In genomic region chr22:46084943-46085830, GRCh38 we compare ENCODE assay signal across 10 cellular contexts.
DNase-seq lines count a peak whose midpoint lies in the region; ATAC-seq, FAIRE-seq and TF ChIP-seq lines count a peak whose summit lies in the region.
"Had no signal": no experiment of that assay in that cellular context is flagged by ENCODE, and none has a peak within 500 bp of the region (broad histone marks: within the 10 kb centered on the region; RNA-seq: fewer than 3 reads in every experiment).

No MANE protein-coding gene starts in this region.

- POLR2A ChIA-PET in A549 (lab: Yijun Ruan, JAX) (interaction anchor here (0.6 to 2.2 kb wide), 2 partner anchors 16 to 22 kb away, joined by 5 read pairs; no protein-coding TSS in a partner anchor), H1 (lab: Charles Lee; ENCODE audit: partially characterized antibody) (no interaction called here)

- no peak overlapping the region for H2BK15ac ChIP-seq in H1 (ENCODE audit: low read length)

- H2BK12ac ChIP-seq in H1 (ENCODE audit: low read depth, low read length): no peak overlapping the region

- H3K79me2 ChIP-seq in H1 (ENCODE audit: control insufficient read depth in 1 of 2, insufficient read depth in 2 of 2, low read length in 2 of 2): peaks cover 0 to 38% of the 10 kb centered on the region in 2 experiments; a peak in 2 of 4 replicates

- no peak overlapping the region for H4K5ac ChIP-seq in H1 (ENCODE audit: insufficient read length, low read depth, low read length)

- TF ChIP-seq CTCF in A549 (IDR thresholded peaks at IDR 0.05) (no peak), H1 (IDR thresholded peaks at IDR 0.05; ENCODE audit: control extremely low read depth in 1 of 3, insufficient read depth in 1 of 3, low read depth in 1 of 3, low read length in 3 of 3) (no peak), WERI-Rb-1 (IDR thresholded peaks at IDR 0.05; ENCODE audit: low read depth, low read length) (no peak)

- H3K23me2 ChIP-seq in H1 (ENCODE audit: low read depth, low read length): no peaks in the 10 kb centered on the region

- H2AK5ac ChIP-seq in H1 (ENCODE audit: low read depth, low read length): no peak overlapping the region

- DNase-seq in A549 (ENCODE audit: low read depth in 1 of 2, low spot score in 1 of 2) (peak in 1 of 2 experiments; percentile 79), NCI-H2196 (lab: John Stamatoyannopoulos, UW; ENCODE audit: unreplicated experiment) (peak; percentile 86), H1 (ENCODE audit: low read depth in 1 of 2, low spot score in 2 of 2) (no peak), WERI-Rb-1 (no peak)
- DNase-seq: RPMI8226 had no signal

- peaks cover 7% of the 10 kb centered on the region for H3K79me1 ChIP-seq in H1 (ENCODE audit: low read depth, low read length)

- H2BK20ac ChIP-seq in H1 (ENCODE audit: low read length): no peak overlapping the region

- H3K4me3 ChIP-seq in A549 (peak overlapping the region; percentile 52), H1 (ENCODE audit: extremely low read depth in 1 of 4, insufficient read depth in 2 of 4, low read depth in 3 of 4, low read length in 4 of 4) (no peak overlapping the region), mucosa of rectum (ENCODE audit: low read length in 2 of 2) (peak overlapping the region; percentile 27 to 56), WERI-Rb-1 (ENCODE audit: low read depth, low read length) (no peak overlapping the region)
- H3K4me3 ChIP-seq: cardiac muscle cell had no signal

- CTCF ChIA-PET in A549 (lab: Yijun Ruan, JAX) (interaction anchor here (1.2 to 3.7 kb wide), 5 partner anchors 10 to 79 kb away, joined by 3 to 18 read pairs (median 5); no protein-coding TSS in a partner anchor), H1 (lab: Charles Lee; ENCODE audit: partially characterized antibody) (interaction anchor here (0.9 to 1.7 kb wide), 4 partner anchors 37 to 91 kb away, joined by 3 to 4 read pairs (median 3); no protein-coding TSS in a partner anchor)

- H3K4me1 ChIP-seq in A549: peaks cover 74% of the 10 kb centered on the region
- peaks cover 0 to 4% (median 1%) of the 10 kb centered on the region in 4 experiments; a peak in 4 of 7 replicates for H3K4me1 ChIP-seq in H1 (replicated peaks in 1 of 4; ENCODE audit: control insufficient read depth in 3 of 4, insufficient read depth in 4 of 4, low read length in 3 of 4)
- H3K4me1 ChIP-seq in mucosa of rectum (ENCODE audit: control insufficient read depth in 2 of 2, insufficient read depth in 2 of 2, low read length in 2 of 2): peaks cover 63 to 67% of the 10 kb centered on the region in 2 donors

- no peak overlapping the region for H3K14ac ChIP-seq in H1 (ENCODE audit: insufficient read length)

- H3K56ac ChIP-seq in H1 (replicated peaks; ENCODE audit: insufficient read length, low read depth, low read length): no peak overlapping the region

- ATAC-seq in A549 (peak; percentile 17 to 27; a peak in 5 of 6 replicates), GM19324 (IDR thresholded peaks at IDR 0.05; ENCODE audit: low FRiP score, unreplicated experiment) (no peak), GM18873 (IDR thresholded peaks at IDR 0.05; ENCODE audit: low FRiP score, unreplicated experiment) (no peak), HG03460 (IDR thresholded peaks at IDR 0.05; ENCODE audit: unreplicated experiment) (no peak)

- H2BK5ac ChIP-seq in H1 (ENCODE audit: low read depth, low read length): peak overlapping the region; percentile 75

- TF ChIP-seq RAD21 in A549 (conservative IDR thresholded peaks at IDR 0.05 in 1 of 2, IDR thresholded peaks at IDR 0.05 in 1 of 2) (no peak), H1 (IDR thresholded peaks at IDR 0.05 in 1 of 2, conservative IDR thresholded peaks at IDR 0.05 in 1 of 2; ENCODE audit: low read depth in 2 of 2, low read length in 2 of 2) (no peak)

- TF ChIP-seq EP300 in A549 (IDR thresholded peaks at IDR 0.05) (no peak), H1 (IDR thresholded peaks at IDR 0.05; ENCODE audit: borderline replicate concordance in 1 of 2, low read depth in 2 of 2, low read length in 2 of 2) (no peak)

- H3K4me2 ChIP-seq in A549 (peak overlapping the region; percentile 96), H1 (ENCODE audit: insufficient read depth in 1 of 2, low read depth in 2 of 2, low read length in 2 of 2) (no peak overlapping the region)

- H2AFZ ChIP-seq in H1 (ENCODE audit: low read length): no peak overlapping the region

- H3K9ac ChIP-seq in H1 (replicated peaks in 1 of 4; ENCODE audit: extremely low read depth in 1 of 4, low read depth in 3 of 4, low read length in 3 of 4) (no peak overlapping the region), mucosa of rectum (ENCODE audit: low read depth in 1 of 2, low read length in 2 of 2) (peak overlapping the region; percentile 21 to 49)

- H3K27me3 ChIP-seq in H1 (replicated peaks in 1 of 4; ENCODE audit: control insufficient read depth in 3 of 4, extremely low read depth in 1 of 4, insufficient read depth in 3 of 4, low read length in 3 of 4) (no peaks in the 10 kb centered on the region), mucosa of rectum (ENCODE audit: control insufficient read depth in 2 of 2, insufficient read depth in 2 of 2, low read length in 2 of 2) (no peaks in the 10 kb centered on the region), WERI-Rb-1 (ENCODE audit: insufficient read depth, low read depth, severe bottlenecking) (no peaks in the 10 kb centered on the region)
- H3K27me3 ChIP-seq: cardiac muscle cell had no signal

- peak overlapping the region; percentile 0; the same call in 1 of the 2 replicates for H4K8ac ChIP-seq in H1 (ENCODE audit: extremely low read depth, insufficient read depth, low read length)

- H4K20me1 ChIP-seq in H1 (replicated peaks in 1 of 2; ENCODE audit: control insufficient read depth in 1 of 2, insufficient read depth in 2 of 2, low read length in 2 of 2): peaks cover 3 to 4% of the 10 kb centered on the region in 2 experiments

- 25% methylated on average over 9 of the region's 35 CpGs for WGBS in A549 (ENCODE audit: missing lambda C conversion rate)
- 93% methylated on average over 35 of the region's 35 CpGs; no CpG with 5 or more reads in 1 of the 2 experiments for WGBS in H1 (ENCODE audit: extremely low coverage in 1 of 2, insufficient coverage in 1 of 2, insufficient read length in 1 of 2, insufficient replicate concordance in 2 of 2, low coverage in 1 of 2, low lambda C conversion rate in 2 of 2, missing lambda C conversion rate in 1 of 2), 2 experiments

- FAIRE-seq in A549 (lab: Jason Lieb, UNC): no peak
- no peak for FAIRE-seq in H1 (lab: Jason Lieb, UNC)

- H2BK120ac ChIP-seq in H1 (replicated peaks; ENCODE audit: low read depth, low read length): no peak overlapping the region

- peak overlapping the region; percentile 99 to 100 for H3K27ac ChIP-seq in A549
- H3K27ac ChIP-seq in H1 (ENCODE audit: low read depth, low read length): no peak overlapping the region
- peak overlapping the region; percentile 84 to 91 for H3K27ac ChIP-seq in mucosa of rectum (ENCODE audit: low read depth in 2 of 2, low read length in 2 of 2)
- no peak overlapping the region for H3K27ac ChIP-seq in WERI-Rb-1
- H3K27ac ChIP-seq: cardiac muscle cell had no signal

- H3K36me3 ChIP-seq in H1 (ENCODE audit: control insufficient read depth in 2 of 4, insufficient read depth in 4 of 4, low read length in 3 of 4): no peaks in the 10 kb centered on the region
- peaks cover 12 to 19% of the 10 kb centered on the region in 2 donors for H3K36me3 ChIP-seq in mucosa of rectum (ENCODE audit: control insufficient read depth in 2 of 2, insufficient read depth in 2 of 2, low read length in 2 of 2)
- no peaks in the 10 kb centered on the region for H3K36me3 ChIP-seq in WERI-Rb-1
- H3K36me3 ChIP-seq: cardiac muscle cell had no signal

- H3K18ac ChIP-seq in H1 (ENCODE audit: extremely low read depth, low read length): no peak overlapping the region

- H3K4ac ChIP-seq in H1 (replicated peaks; ENCODE audit: insufficient read length, low read depth, low read length): no peak overlapping the region

- H3K23ac ChIP-seq in H1 (ENCODE audit: insufficient read length): no peak overlapping the region

- TF ChIP-seq POLR2A in A549 (IDR thresholded peaks at IDR 0.05; ENCODE audit: low read length) (no peak), H1 (IDR thresholded peaks at IDR 0.05; ENCODE audit: control extremely low read depth in 1 of 2, low read depth in 2 of 2, low read length in 2 of 2) (no peak)

- no peak overlapping the region for H4K91ac ChIP-seq in H1 (replicated peaks; ENCODE audit: insufficient read length, low read length)

- H3K9me3 ChIP-seq in A549 (no peaks in the 10 kb centered on the region), H1 (ENCODE audit: insufficient read depth in 2 of 2, low read depth in 1 of 2, low read length in 1 of 2) (no peaks in the 10 kb centered on the region), mucosa of rectum (ENCODE audit: control insufficient read depth in 2 of 2, low read length in 2 of 2) (no peaks in the 10 kb centered on the region), WERI-Rb-1 (ENCODE audit: severe bottlenecking) (no peaks in the 10 kb centered on the region)

TF ChIP-seq in A549, 52 proteins besides CTCF, POLR2A, EP300 and RAD21 (continues in another document):
- no peak for TF ChIP-seq SREBF2 (IDR thresholded peaks at IDR 0.05)

TF ChIP-seq in H1, 55 proteins besides CTCF, POLR2A, EP300 and RAD21:
- peak; percentile 58 for TF ChIP-seq YY1 (IDR thresholded peaks at IDR 0.05; ENCODE audit: low read depth, low read length)
- no peak for TF ChIP-seq CTBP2 (IDR thresholded peaks at IDR 0.05; ENCODE audit: borderline replicate concordance, insufficient read depth, insufficient read length, low read length)
TF ChIP-seq in H1: peak in this region for 1.

Comparison
In these comparisons a context has a peak if more than half of its experiments do, and no peak if none do; other contexts are left out.
1. ATAC-seq: peak in A549 (2 of 2); none in GM19324 (single experiment), GM18873 (single experiment) and HG03460 (single experiment).
2. H3K27ac ChIP-seq: peak in A549 (2 of 2) and mucosa of rectum (2 of 2); none in H1 (single experiment) and WERI-Rb-1 (single experiment).
3. H3K4me3 ChIP-seq: peak in A549 (single experiment) and mucosa of rectum (2 of 2); none in H1 (0 of 4) and WERI-Rb-1 (single experiment).
4. H3K9ac ChIP-seq: peak in mucosa of rectum (2 of 2); none in H1 (0 of 4).
5. Of the 18 proteins assayed by ChIP-seq in both H1 and A549: peak only in H1: none; only in A549: MAX; in both: none; in neither: 16; mixed calls (peak in some experiments, not most) for 1.